In genomic region chr3:43689766-43690399, GRCh38 we compare ENCODE assay signal across 8 cellular contexts. TPM values are rescaled to one million over a fixed set of nuclear protein-coding genes. Genes with fewer than 3 reads are reported as not detected.
DNase-seq lines count a peak whose midpoint lies in the region; ATAC-seq, FAIRE-seq and TF ChIP-seq lines count a peak whose summit lies in the region.

No MANE protein-coding gene starts in this region.

- WGBS in pancreas, 2 donors = 8 to 9% methylated on average over 25 to 26 of the region's 26 CpGs

- H3K9me3 ChIP-seq in OCI-LY3 (ENCODE audit: insufficient read depth, low read length) (no peaks in the 10 kb centered on the region), pancreas (no peaks in the 10 kb centered on the region)

- peak; percentile 18 for FAIRE-seq in GM18507 (lab: Jason Lieb, UNC)
- no peak for FAIRE-seq in pancreas (lab: Jason Lieb, UNC)

- DNase-seq in GM18507 (ENCODE audit: extremely low spot score, insufficient read length, low read depth) = no peak
- DNase-seq in epithelial cell of proximal tubule (ENCODE audit: low read depth) = no peak
- no peak for DNase-seq in pancreas
- no peak for DNase-seq in cortex of kidney (lab: John Stamatoyannopoulos, UW)
- no peak for DNase-seq in islet precursor cell
- DNase-seq in NCI-H524 treated with DMSO at 0.1 percent for 48 hours (lab: John Stamatoyannopoulos, UW) = no peak

- no peak for TF ChIP-seq CTCF in OCI-LY3 (IDR thresholded peaks at IDR 0.05; ENCODE audit: low read depth, low read length)
- no peak for TF ChIP-seq CTCF in epithelial cell of proximal tubule (conservative IDR thresholded peaks at IDR 0.05; ENCODE audit: low read depth, low read length)
- no peak for TF ChIP-seq CTCF in pancreas (IDR thresholded peaks at IDR 0.05)

- H3K4me2 ChIP-seq in OCI-LY3 (ENCODE audit: low read length) = peak overlapping the region; percentile 80

- peaks cover 16% of the 10 kb centered on the region for H3K4me1 ChIP-seq in OCI-LY3 (ENCODE audit: low read length)
- H3K4me1 ChIP-seq in pancreas = peaks cover 6 to 13% (median 9%) of the 10 kb centered on the region in 3 donors

- H3K36me3 ChIP-seq in OCI-LY3 (replicated peaks; ENCODE audit: low read depth, low read length) = no peaks in the 10 kb centered on the region
- no peaks in the 10 kb centered on the region for H3K36me3 ChIP-seq in pancreas

- H2AFZ ChIP-seq in OCI-LY3 (ENCODE audit: low read depth, low read length) = peak overlapping the region; percentile 96

- intact Hi-C loops in pancreas (cut with DNase I) = no loop called here

- H3K27ac ChIP-seq in OCI-LY3 (ENCODE audit: low read length) (no peak overlapping the region), pancreas (peak overlapping the region; percentile 90 to 98 (median 93))

- ATAC-seq in pancreas (peak; percentile 32 to 67 (median 58)), HG02885 (IDR thresholded peaks at IDR 0.05; ENCODE audit: poor library complexity, unreplicated experiment) (no peak)

- H3K9ac ChIP-seq in OCI-LY3 (ENCODE audit: low read length) = peak overlapping the region; percentile 60

- H3K79me2 ChIP-seq in OCI-LY3 (ENCODE audit: low read length) = peaks cover 37% of the 10 kb centered on the region

- no peaks in the 10 kb centered on the region for H3K27me3 ChIP-seq in OCI-LY3 (ENCODE audit: low read depth, low read length)
- H3K27me3 ChIP-seq in pancreas = no peaks in the 10 kb centered on the region

- H4K20me1 ChIP-seq in OCI-LY3 (ENCODE audit: insufficient read depth, low read length) = no peaks in the 10 kb centered on the region

- H3K4me3 ChIP-seq in OCI-LY3 (ENCODE audit: low read length) (peak overlapping the region; percentile 92), epithelial cell of proximal tubule (ENCODE audit: low read depth, low read length) (peak overlapping the region; percentile 78), pancreas (peak overlapping the region; percentile 38 to 90 (median 86))

RNA-seq across cellular contexts. Expression of gene ABHD5, which starts 0.9 kb away (rescaled TPM):
- total RNA-seq in epithelial cell of proximal tubule = 23.0 and 25.0 TPM in 2 replicates
- total RNA-seq in pancreas = 10 to 100 TPM in 5 of 6 donors, 1 to 10 TPM in 1; 8.5 to 14.1 (median 11.6) TPM
- 10 to 100 TPM in 1 of 2 donors, 1 to 10 TPM in 1; 8.4 to 10.4 TPM for polyA plus RNA-seq in pancreas
